In the genomic region with DNA sequence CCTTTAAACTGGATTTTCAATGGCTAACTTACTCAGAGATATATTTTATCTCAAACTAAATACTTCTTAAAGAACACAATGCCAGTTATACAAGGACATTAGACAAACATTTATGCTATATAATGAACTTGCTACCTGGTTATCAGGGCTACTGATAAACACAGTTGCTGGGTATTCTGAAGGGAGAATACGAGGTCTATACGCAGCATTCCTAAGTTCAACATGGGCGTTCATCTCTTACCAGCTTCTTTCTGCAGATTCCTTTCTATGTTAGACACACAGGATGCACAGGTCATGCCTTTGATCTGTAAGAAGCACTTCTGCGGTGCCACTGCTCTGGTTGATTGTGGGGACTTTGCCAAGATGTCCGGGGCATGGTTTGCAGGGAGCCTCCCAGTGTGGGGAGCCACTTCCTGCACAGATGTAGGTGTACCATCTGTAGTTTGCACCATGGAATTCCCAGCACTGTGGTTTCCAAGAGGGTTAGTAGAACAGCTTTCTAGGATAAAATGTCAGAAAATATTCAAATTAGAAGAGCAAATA, we compare ENCODE assay signal across 13 cellular contexts.
"Had no signal": no experiment of that assay in that cellular context is flagged by ENCODE, and none has a peak within 500 bp of the region (broad histone marks: within the 10 kb centered on the region; RNA-seq: fewer than 3 reads in every experiment).

No MANE protein-coding gene starts in this region.

- ATAC-seq: activated T-cell treated with anti-CD3 and anti-CD28 coated beads, Interleukin-2, amount 50 U/mL, for 4 hours; gastroesophageal sphincter; stimulated activated effector memory CD8-positive, alpha-beta T cell treated with anti-CD3 and anti-CD28 coated beads, Interleukin-12 subunit alpha, Interleukin-12 subunit beta, amount 100 ng/mL, for 72 hours had no signal

- H3K4me1 Mint-ChIP-seq: activated B cell treated with CpG ODN at 0.5 μM for 24 hours, naive B cell had no signal

- DNase-seq: activated B cell treated with CpG ODN at 0.5 μM for 24 hours; activated CD4-positive, alpha-beta T cell treated with anti-CD3 and anti-CD28 coated beads, Interleukin-2, amount 50 U/mL, for 4 hours; activated gamma-delta T cell; activated T-cell treated with anti-CD3 and anti-CD28 coated beads, Interleukin-2, amount 50 U/mL, for 4 hours; colonic mucosa; effector CD4-positive, alpha-beta T cell; kidney; naive B cell; posterior cingulate gyrus had no signal

- H3K9me3 ChIP-seq: colonic mucosa, gastroesophageal sphincter, tibial nerve, vagina had no signal

- H3K4me1 ChIP-seq: colonic mucosa, gastroesophageal sphincter, tibial nerve, vagina had no signal

- H3K27ac ChIP-seq: colonic mucosa, gastroesophageal sphincter, tibial nerve, vagina had no signal

- H3K36me3 Mint-ChIP-seq: naive B cell had no signal

- H3K27me3 ChIP-seq: colonic mucosa, gastroesophageal sphincter, tibial nerve, vagina had no signal

- H3K9me3 Mint-ChIP-seq: activated B cell treated with CpG ODN at 0.5 μM for 24 hours; activated T-cell treated with anti-CD3 and anti-CD28 coated beads, Interleukin-2, amount 50 U/mL, for 4 hours; naive B cell; stimulated activated effector memory CD8-positive, alpha-beta T cell treated with anti-CD3 and anti-CD28 coated beads, Interleukin-12 subunit alpha, Interleukin-12 subunit beta, amount 100 ng/mL, for 72 hours had no signal

- H3K27ac Mint-ChIP-seq: activated B cell treated with CpG ODN at 0.5 μM for 24 hours; stimulated activated effector memory CD8-positive, alpha-beta T cell treated with anti-CD3 and anti-CD28 coated beads, Interleukin-12 subunit alpha, Interleukin-12 subunit beta, amount 100 ng/mL, for 72 hours had no signal

- H3K4me3 Mint-ChIP-seq: activated B cell treated with CpG ODN at 0.5 μM for 24 hours; activated T-cell treated with anti-CD3 and anti-CD28 coated beads, Interleukin-2, amount 50 U/mL, for 4 hours; naive B cell; stimulated activated effector memory CD8-positive, alpha-beta T cell treated with anti-CD3 and anti-CD28 coated beads, Interleukin-12 subunit alpha, Interleukin-12 subunit beta, amount 100 ng/mL, for 72 hours had no signal
